Comparison of ENCODE assay signal across 19 cellular contexts in the genomic region with DNA sequence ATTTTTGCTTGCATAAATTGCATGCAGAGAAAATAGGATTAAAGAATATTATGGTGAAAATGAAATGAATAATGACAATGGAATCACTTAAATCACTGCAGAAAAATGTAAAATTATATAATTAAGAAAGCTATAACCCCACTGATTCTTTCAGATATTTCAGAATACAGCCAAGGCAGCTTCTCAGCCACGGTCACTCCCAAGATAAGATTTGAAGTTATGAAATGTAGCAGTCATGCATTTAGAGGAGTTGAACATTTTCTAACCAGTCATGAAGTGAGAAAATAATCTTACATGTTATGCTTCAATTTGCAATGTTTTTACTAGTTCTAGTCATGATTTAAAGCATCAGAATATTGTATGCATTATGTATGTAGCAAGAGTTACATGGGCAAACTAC. TPM values are rescaled to one million over a fixed set of nuclear protein-coding genes. Genes with fewer than 3 reads are reported as not detected.
A peak's percentile ranks its signal among the peaks of the same experiment; 100 is the strongest.
DNase-seq lines count a peak whose midpoint lies in the region; TF ChIP-seq lines count a peak whose summit lies in the region.
"Had no signal": no experiment of that assay in that cellular context is flagged by ENCODE, and none has a peak within 500 bp of the region (broad histone marks: within the 10 kb centered on the region; RNA-seq: fewer than 3 reads in every experiment).

No MANE protein-coding gene starts in this region.

- H3K4me1 ChIP-seq in SK-N-SH (ENCODE audit: control insufficient read depth in 1 of 2, insufficient read depth in 2 of 2, low read depth in 1 of 2, low read length in 1 of 2), result peaks cover 22 to 29% of the 10 kb centered on the region in 2 experiments; a peak in 3 of 4 replicates
- peaks cover 11% of the 10 kb centered on the region for H3K4me1 ChIP-seq in parathyroid adenoma
- H3K4me1 ChIP-seq: HAP-1 had no signal

- H3F3A ChIP-seq in SK-N-SH (replicated peaks; ENCODE audit: insufficient read depth), result peaks cover 15% of the 10 kb centered on the region

- POLR2A ChIA-PET in SK-N-SH (lab: Yijun Ruan, JAX), result no interaction called here

- H3K27me3 ChIP-seq in SK-N-SH (ENCODE audit: insufficient read depth), result no peaks in the 10 kb centered on the region
- H3K27me3 ChIP-seq in parathyroid adenoma (ENCODE audit: control insufficient read depth, insufficient read depth, low read length), result no peaks in the 10 kb centered on the region
- H3K27me3 ChIP-seq: BE2C had no signal

- no peaks in the 10 kb centered on the region for H3K9me3 ChIP-seq in SK-N-SH
- H3K9me3 ChIP-seq in parathyroid adenoma (ENCODE audit: control insufficient read depth, low read length), result no peaks in the 10 kb centered on the region
- H3K9me3 ChIP-seq: BE2C, HAP-1 had no signal

- no peaks in the 10 kb centered on the region for H3K9me2 ChIP-seq in SK-N-SH

- H3K36me3 ChIP-seq in SK-N-SH (replicated peaks in 1 of 2; ENCODE audit: control insufficient read depth in 1 of 2, insufficient read depth in 2 of 2, low read length in 1 of 2), result no peaks in the 10 kb centered on the region
- H3K36me3 ChIP-seq in parathyroid adenoma (ENCODE audit: control insufficient read depth, insufficient read depth, low read length), result no peaks in the 10 kb centered on the region
- H3K36me3 ChIP-seq: BE2C, HAP-1 had no signal

- H3K4me2 ChIP-seq in SK-N-SH (peak overlapping the region; percentile 35; the same call in 1 of the 2 replicates), parathyroid adenoma (ENCODE audit: low read length) (peak overlapping the region; percentile 31)

- H3K9ac ChIP-seq in SK-N-SH (no peak overlapping the region), parathyroid adenoma (no peak overlapping the region)
- H3K9ac ChIP-seq: GM23248 had no signal

- 47% methylated on average over 1 of the region's 1 CpG for WGBS in SK-N-SH (ENCODE audit: low lambda C conversion rate)

- peak; percentile 6 for DNase-seq in GM03348 (ENCODE audit: low spot score)
- no peak for DNase-seq in SK-N-SH
- peak; percentile 46 for DNase-seq in amniotic epithelial cell (ENCODE audit: low read depth)
- no peak for DNase-seq in HuH-7 (ENCODE audit: low spot score)
- no peak for DNase-seq in stimulated activated CD4-positive, alpha-beta T cell treated with anti-CD3 and anti-CD28 coated beads, Interleukin-4, amount 100 ng/mL, for 24 hours
- DNase-seq: ACHN; BE2C; C1 segment of cervical spinal cord; CD4-positive, CD25-positive, alpha-beta regulatory T cell; CD8-positive, alpha-beta memory T cell; COR-L47; DMS 273 treated with DMSO at 0.1 percent for 48 hours; DMS53; DND-41; EL; GM23248 had no signal

- TF ChIP-seq RAD21 in SK-N-SH (IDR thresholded peaks at IDR 0.05; ENCODE audit: low read length), result no peak

- H3K79me2 ChIP-seq in SK-N-SH (ENCODE audit: insufficient read depth) (no peaks in the 10 kb centered on the region), parathyroid adenoma (no peaks in the 10 kb centered on the region)

- 0 out of 4 replicates have a peak, but pooled peaks of 1 of the 2 experiments have one; percentile 15 for TF ChIP-seq EP300 in SK-N-SH (IDR thresholded peaks at IDR 0.05; ENCODE audit: borderline replicate concordance in 1 of 2, low read depth in 1 of 2, low read length in 1 of 2)

- no peak for TF ChIP-seq CTCF in SK-N-SH (IDR thresholded peaks at IDR 0.05)
- TF ChIP-seq CTCF in parathyroid adenoma (IDR thresholded peaks at IDR 0.05), result no peak

- no peaks in the 10 kb centered on the region for H4K20me1 ChIP-seq in SK-N-SH (ENCODE audit: insufficient read depth)

- no peak overlapping the region for H2AFZ ChIP-seq in SK-N-SH (ENCODE audit: low read depth)
- no peak overlapping the region for H2AFZ ChIP-seq in parathyroid adenoma
- H2AFZ ChIP-seq: GM23248 had no signal

- CTCF ChIA-PET in SK-N-SH (lab: Yijun Ruan, JAX), result interaction anchor here (0.8 to 1.4 kb wide), 3 partner anchors 271 to 604 kb away, joined by 3 to 4 read pairs (median 3); no protein-coding TSS in a partner anchor

- H3K27ac ChIP-seq in SK-N-SH (ENCODE audit: low read depth in 2 of 2, low read length in 1 of 2) (peak overlapping the region in 1 of 2 experiments; percentile 74; a peak in 1 of 4 replicates), parathyroid adenoma (peak overlapping the region; percentile 31)
- H3K27ac ChIP-seq: GM23248, HL-60 had no signal

- no peak overlapping the region for H3K4me3 ChIP-seq in SK-N-SH (ENCODE audit: low read depth in 2 of 2, low read length in 1 of 2)
- H3K4me3 ChIP-seq in parathyroid adenoma (ENCODE audit: low read depth, low read length), result no peak overlapping the region
- H3K4me3 ChIP-seq: GM23248, HAP-1 had no signal

TF ChIP-seq in SK-N-SH, 30 proteins besides CTCF, POLR2A, EP300 and RAD21:
- TF ChIP-seq SIN3A (IDR thresholded peaks at IDR 0.05; ENCODE audit: borderline replicate concordance, low read depth, low read length) (no peak), FOXJ3 (CRISPR knock-in tag; IDR thresholded peaks at IDR 0.05) (no peak), YY1 (IDR thresholded peaks at IDR 0.05; ENCODE audit: low read depth) (no peak), SMC3 (IDR thresholded peaks at IDR 0.05; ENCODE audit: low read depth, low read length) (no peak), MXI1 (IDR thresholded peaks at IDR 0.05; ENCODE audit: low read depth, low read length) (no peak)
- TF ChIP-seq, protein P1, sequence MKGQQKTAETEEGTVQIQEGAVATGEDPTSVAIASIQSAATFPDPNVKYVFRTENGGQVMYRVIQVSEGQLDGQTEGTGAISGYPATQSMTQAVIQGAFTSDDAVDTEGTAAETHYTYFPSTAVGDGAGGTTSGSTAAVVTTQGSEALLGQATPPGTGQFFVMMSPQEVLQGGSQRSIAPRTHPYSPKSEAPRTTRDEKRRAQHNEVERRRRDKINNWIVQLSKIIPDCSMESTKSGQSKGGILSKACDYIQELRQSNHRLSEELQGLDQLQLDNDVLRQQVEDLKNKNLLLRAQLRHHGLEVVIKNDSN (IDR thresholded peaks at IDR 0.05; ENCODE audit: borderline replicate concordance, low read depth), result no peak
- TF ChIP-seq, protein P2, sequence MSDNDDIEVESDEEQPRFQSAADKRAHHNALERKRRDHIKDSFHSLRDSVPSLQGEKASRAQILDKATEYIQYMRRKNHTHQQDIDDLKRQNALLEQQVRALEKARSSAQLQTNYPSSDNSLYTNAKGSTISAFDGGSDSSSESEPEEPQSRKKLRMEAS (IDR thresholded peaks at IDR 0.05; ENCODE audit: low read depth), result no peak
- TF ChIP-seq, protein P3, sequence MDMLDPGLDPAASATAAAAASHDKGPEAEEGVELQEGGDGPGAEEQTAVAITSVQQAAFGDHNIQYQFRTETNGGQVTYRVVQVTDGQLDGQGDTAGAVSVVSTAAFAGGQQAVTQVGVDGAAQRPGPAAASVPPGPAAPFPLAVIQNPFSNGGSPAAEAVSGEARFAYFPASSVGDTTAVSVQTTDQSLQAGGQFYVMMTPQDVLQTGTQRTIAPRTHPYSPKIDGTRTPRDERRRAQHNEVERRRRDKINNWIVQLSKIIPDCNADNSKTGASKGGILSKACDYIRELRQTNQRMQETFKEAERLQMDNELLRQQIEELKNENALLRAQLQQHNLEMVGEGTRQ (IDR thresholded peaks at IDR 0.05; ENCODE audit: borderline replicate concordance, low read depth, low read length), result no peak

RNA-seq across cellular contexts. Expression of a gene that starts 13.3 kb away (rescaled TPM):
- polyA plus RNA-seq in SK-N-SH (2012; rRNA removed), result 10.5 and 13.0 TPM in 2 replicates
- polyA plus RNA-seq in SK-N-SH (2012; cell fraction: cytosol; rRNA removed), result 14.4 and 19.7 TPM in 2 replicates
- 8.6 and 13.2 TPM in 2 replicates for polyA plus RNA-seq in SK-N-SH (2012; cell fraction: nucleus; rRNA removed)

Comparison
In these comparisons a context has a peak if more than half of its experiments do, and no peak if none do; other contexts are left out.
1. DNase-seq: peak in GM03348 (single experiment) and amniotic epithelial cell (single experiment); none in SK-N-SH (single experiment), HuH-7 (single experiment) and stimulated activated CD4-positive, alpha-beta T cell treated with anti-CD3 and anti-CD28 coated beads, Interleukin-4, amount 100 ng/mL, for 24 hours (single experiment).